Comparison of ENCODE assay signal across 2 cellular contexts in genomic region chr5:82513739-82514138, GRCh38.
TF ChIP-seq lines count a peak whose summit lies in the region.

No MANE protein-coding gene starts in this region.

TF ChIP-seq in GM23338, 12 proteins besides CTCF, POLR2A, EP300 and RAD21:
- no peak for TF ChIP-seq STAT1 (IDR thresholded peaks at IDR 0.05; ENCODE audit: unreplicated experiment)
- TF ChIP-seq CREB1 (CRISPR knock-in tag; IDR thresholded peaks at IDR 0.05; ENCODE audit: low read depth), result no peak
- TF ChIP-seq EZH2 (IDR thresholded peaks at IDR 0.05; ENCODE audit: low read depth, unreplicated experiment), result no peak
- no peak for TF ChIP-seq REST (IDR thresholded peaks at IDR 0.05; ENCODE audit: unreplicated experiment)
- TF ChIP-seq POLR2AphosphoS5 (IDR thresholded peaks at IDR 0.05; ENCODE audit: low read depth), result no peak
- no peak for TF ChIP-seq ZNF114 (CRISPR knock-in tag; IDR thresholded peaks at IDR 0.05)
- TF ChIP-seq EZH2phosphoT487 (IDR thresholded peaks at IDR 0.05; ENCODE audit: unreplicated experiment), result no peak
- TF ChIP-seq ZNF331 (CRISPR knock-in tag; IDR thresholded peaks at IDR 0.05; ENCODE audit: low read depth), result no peak
- no peak for TF ChIP-seq ZNF462 (CRISPR knock-in tag; IDR thresholded peaks at IDR 0.05)
- TF ChIP-seq NANOG (IDR thresholded peaks at IDR 0.05; ENCODE audit: borderline replicate concordance), result no peak
- TF ChIP-seq ETS1 (IDR thresholded peaks at IDR 0.05), result no peak
- no peak for TF ChIP-seq JUNB (IDR thresholded peaks at IDR 0.05; ENCODE audit: unreplicated experiment)

TF ChIP-seq in H1, 55 proteins besides CTCF, POLR2A, EP300 and RAD21:
- TF ChIP-seq EZH2 (IDR thresholded peaks at IDR 0.05; ENCODE audit: low read depth, low read length, severe bottlenecking) (no peak), SP1 (IDR thresholded peaks at IDR 0.05; ENCODE audit: low read depth, low read length) (peak; percentile 81)
